In the genomic region with DNA sequence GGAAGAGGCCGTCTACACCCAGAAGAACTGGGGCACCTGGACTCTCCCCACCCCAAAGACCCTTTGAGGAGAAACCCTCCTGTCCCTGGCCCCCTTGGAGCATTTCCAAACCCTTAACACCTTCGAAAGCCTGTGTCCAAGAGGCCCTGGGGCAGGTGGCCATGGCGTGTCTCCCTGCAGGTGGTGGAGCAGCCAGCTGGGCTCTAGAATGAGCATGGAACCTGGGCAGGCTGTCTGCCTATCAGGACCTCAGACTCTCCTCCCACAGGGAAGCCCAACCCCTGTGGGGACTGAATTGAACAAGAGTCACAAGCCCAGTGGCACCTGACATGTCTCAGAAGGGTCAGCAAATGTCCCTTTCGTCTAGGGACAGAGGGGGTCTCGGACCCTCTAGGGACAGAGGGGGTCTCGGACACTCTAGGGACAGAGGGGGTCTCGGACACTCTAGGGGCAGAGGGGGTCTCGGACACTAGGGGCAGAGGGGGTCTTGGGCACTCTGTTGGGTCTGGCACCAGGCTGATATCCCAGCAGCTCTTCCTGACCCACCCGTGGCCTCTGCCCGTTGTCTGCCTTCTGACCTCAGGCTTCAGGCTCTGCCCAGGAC, we compare ENCODE assay signal across 1 cellular context.
TF ChIP-seq lines count a peak whose summit lies in the region.

No MANE protein-coding gene starts in this region.

TF ChIP-seq in HepG2, 621 proteins besides CTCF, POLR2A, EP300 and RAD21 (continues in another document):
- TF ChIP-seq, protein P1, sequence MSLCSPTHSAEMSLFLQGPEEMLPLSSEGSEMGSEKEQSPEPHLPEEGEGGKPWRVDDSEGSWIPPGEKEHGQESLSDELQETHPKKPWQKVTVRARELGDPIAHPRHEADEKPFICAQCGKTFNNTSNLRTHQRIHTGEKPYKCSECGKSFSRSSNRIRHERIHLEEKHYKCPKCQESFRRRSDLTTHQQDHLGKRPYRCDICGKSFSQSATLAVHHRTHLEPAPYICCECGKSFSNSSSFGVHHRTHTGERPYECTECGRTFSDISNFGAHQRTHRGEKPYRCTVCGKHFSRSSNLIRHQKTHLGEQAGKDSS (CRISPR knock-in tag; IDR thresholded peaks at IDR 0.05; ENCODE audit: borderline replicate concordance, low read depth), result peak; percentile 85; the same call in 1 of the 2 replicates
- TF ChIP-seq ZFP41 (CRISPR knock-in tag; IDR thresholded peaks at IDR 0.05; ENCODE audit: borderline replicate concordance) (peak; percentile 13; the same call in 1 of the 2 replicates), ZNF570 (CRISPR knock-in tag; IDR thresholded peaks at IDR 0.05; ENCODE audit: borderline replicate concordance) (0 out of 2 replicates have a peak, but pooled peaks have one; percentile 38), TAF1 (CRISPR knock-in tag; IDR thresholded peaks at IDR 0.05) (0 out of 2 replicates have a peak, but pooled peaks have one; percentile 16), POGZ (CRISPR knock-in tag; IDR thresholded peaks at IDR 0.05) (0 out of 2 replicates have a peak, but pooled peaks have one; percentile 25), ZNF343 (CRISPR knock-in tag; IDR thresholded peaks at IDR 0.05) (0 out of 2 replicates have a peak, but pooled peaks have one; percentile 15), GTF3A (CRISPR knock-in tag; conservative IDR thresholded peaks at IDR 0.05) (0 out of 2 replicates have a peak, but pooled peaks have one; percentile 19), AGO2 (optimal IDR thresholded peaks at IDR 0.05; ENCODE audit: low read depth, low read length) (peak; percentile 12), ZNF788 (CRISPR knock-in tag; IDR thresholded peaks at IDR 0.05; ENCODE audit: borderline replicate concordance) (0 out of 2 replicates have a peak, but pooled peaks have one; percentile 30), ARNTL (CRISPR knock-in tag; IDR thresholded peaks at IDR 0.05) (0 out of 2 replicates have a peak, but pooled peaks have one; percentile 29), PAWR (CRISPR knock-in tag; IDR thresholded peaks at IDR 0.05; ENCODE audit: borderline replicate concordance) (0 out of 2 replicates have a peak, but pooled peaks have one; percentile 72), PITX1 (CRISPR knock-in tag; IDR thresholded peaks at IDR 0.05) (0 out of 2 replicates have a peak, but pooled peaks have one; percentile 3), SRY (CRISPR knock-in tag; IDR thresholded peaks at IDR 0.05) (0 out of 2 replicates have a peak, but pooled peaks have one; percentile 24), ZNF333 (CRISPR knock-in tag; IDR thresholded peaks at IDR 0.05; ENCODE audit: borderline replicate concordance) (peak; percentile 45; the same call in 1 of the 2 replicates), MTA3 (CRISPR knock-in tag; IDR thresholded peaks at IDR 0.05) (no peak), ZNF567 (CRISPR knock-in tag; IDR thresholded peaks at IDR 0.05; ENCODE audit: borderline replicate concordance) (no peak), ESRRA (CRISPR knock-in tag; IDR thresholded peaks at IDR 0.05; ENCODE audit: low read depth) (0 out of 2 replicates have a peak, but pooled peaks have one; percentile 12), ZNF230 (CRISPR knock-in tag; IDR thresholded peaks at IDR 0.05) (peak; percentile 89; the same call in 1 of the 2 replicates), ATF7 (IDR thresholded peaks at IDR 0.05) (no peak), ATF7 (CRISPR knock-in tag; IDR thresholded peaks at IDR 0.05) (no peak), ZSCAN22 (CRISPR knock-in tag; IDR thresholded peaks at IDR 0.05) (no peak), PAX8 (CRISPR knock-in tag; IDR thresholded peaks at IDR 0.05; ENCODE audit: borderline replicate concordance) (peak; percentile 74; the same call in 1 of the 2 replicates), ZNF382 (CRISPR knock-in tag; IDR thresholded peaks at IDR 0.05; ENCODE audit: borderline replicate concordance) (no peak), ZNF543 (CRISPR knock-in tag; IDR thresholded peaks at IDR 0.05) (peak; percentile 41; the same call in 1 of the 2 replicates), ZNF619 (CRISPR knock-in tag; IDR thresholded peaks at IDR 0.05) (no peak), ZNF761 (CRISPR knock-in tag; conservative IDR thresholded peaks at IDR 0.05) (0 out of 2 replicates have a peak, but pooled peaks have one; percentile 57), PHF5A (CRISPR knock-in tag; IDR thresholded peaks at IDR 0.05; ENCODE audit: low read depth, unreplicated experiment) (no peak), ZNF891 (CRISPR knock-in tag; IDR thresholded peaks at IDR 0.05) (peak; percentile 19; the same call in 1 of the 2 replicates), ZNF225 (CRISPR knock-in tag; IDR thresholded peaks at IDR 0.05) (no peak), ATAD3A (CRISPR knock-in tag; IDR thresholded peaks at IDR 0.05) (0 out of 2 replicates have a peak, but pooled peaks have one; percentile 11), REPIN1 (CRISPR knock-in tag; IDR thresholded peaks at IDR 0.05; ENCODE audit: borderline replicate concordance, low read depth) (0 out of 2 replicates have a peak, but pooled peaks have one; percentile 53)
- TF ChIP-seq, protein P2, sequence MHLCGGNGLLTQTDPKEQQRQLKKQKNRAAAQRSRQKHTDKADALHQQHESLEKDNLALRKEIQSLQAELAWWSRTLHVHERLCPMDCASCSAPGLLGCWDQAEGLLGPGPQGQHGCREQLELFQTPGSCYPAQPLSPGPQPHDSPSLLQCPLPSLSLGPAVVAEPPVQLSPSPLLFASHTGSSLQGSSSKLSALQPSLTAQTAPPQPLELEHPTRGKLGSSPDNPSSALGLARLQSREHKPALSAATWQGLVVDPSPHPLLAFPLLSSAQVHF (CRISPR knock-in tag; IDR thresholded peaks at IDR 0.05), result no peak
- TF ChIP-seq, protein P3, sequence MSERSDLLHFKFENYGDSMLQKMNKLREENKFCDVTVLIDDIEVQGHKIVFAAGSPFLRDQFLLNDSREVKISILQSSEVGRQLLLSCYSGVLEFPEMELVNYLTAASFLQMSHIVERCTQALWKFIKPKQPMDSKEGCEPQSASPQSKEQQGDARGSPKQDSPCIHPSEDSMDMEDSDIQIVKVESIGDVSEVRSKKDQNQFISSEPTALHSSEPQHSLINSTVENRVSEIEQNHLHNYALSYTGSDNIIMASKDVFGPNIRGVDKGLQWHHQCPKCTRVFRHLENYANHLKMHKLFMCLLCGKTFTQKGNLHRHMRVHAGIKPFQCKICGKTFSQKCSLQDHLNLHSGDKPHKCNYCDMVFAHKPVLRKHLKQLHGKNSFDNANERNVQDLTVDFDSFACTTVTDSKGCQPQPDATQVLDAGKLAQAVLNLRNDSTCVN (CRISPR knock-in tag; IDR thresholded peaks at IDR 0.05; ENCODE audit: borderline replicate concordance), result peak; percentile 74; the same call in 1 of the 2 replicates
- TF ChIP-seq, protein P4, sequence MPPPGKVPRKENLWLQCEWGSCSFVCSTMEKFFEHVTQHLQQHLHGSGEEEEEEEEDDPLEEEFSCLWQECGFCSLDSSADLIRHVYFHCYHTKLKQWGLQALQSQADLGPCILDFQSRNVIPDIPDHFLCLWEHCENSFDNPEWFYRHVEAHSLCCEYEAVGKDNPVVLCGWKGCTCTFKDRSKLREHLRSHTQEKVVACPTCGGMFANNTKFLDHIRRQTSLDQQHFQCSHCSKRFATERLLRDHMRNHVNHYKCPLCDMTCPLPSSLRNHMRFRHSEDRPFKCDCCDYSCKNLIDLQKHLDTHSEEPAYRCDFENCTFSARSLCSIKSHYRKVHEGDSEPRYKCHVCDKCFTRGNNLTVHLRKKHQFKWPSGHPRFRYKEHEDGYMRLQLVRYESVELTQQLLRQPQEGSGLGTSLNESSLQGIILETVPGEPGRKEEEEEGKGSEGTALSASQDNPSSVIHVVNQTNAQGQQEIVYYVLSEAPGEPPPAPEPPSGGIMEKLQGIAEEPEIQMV (CRISPR knock-in tag; IDR thresholded peaks at IDR 0.05; ENCODE audit: low read depth), result 0 out of 2 replicates have a peak, but pooled peaks have one; percentile 39
- TF ChIP-seq, protein P5, sequence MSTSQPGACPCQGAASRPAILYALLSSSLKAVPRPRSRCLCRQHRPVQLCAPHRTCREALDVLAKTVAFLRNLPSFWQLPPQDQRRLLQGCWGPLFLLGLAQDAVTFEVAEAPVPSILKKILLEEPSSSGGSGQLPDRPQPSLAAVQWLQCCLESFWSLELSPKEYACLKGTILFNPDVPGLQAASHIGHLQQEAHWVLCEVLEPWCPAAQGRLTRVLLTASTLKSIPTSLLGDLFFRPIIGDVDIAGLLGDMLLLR (CRISPR knock-in tag; IDR thresholded peaks at IDR 0.05), result 0 out of 2 replicates have a peak, but pooled peaks have one; percentile 30
- TF ChIP-seq, protein P6, sequence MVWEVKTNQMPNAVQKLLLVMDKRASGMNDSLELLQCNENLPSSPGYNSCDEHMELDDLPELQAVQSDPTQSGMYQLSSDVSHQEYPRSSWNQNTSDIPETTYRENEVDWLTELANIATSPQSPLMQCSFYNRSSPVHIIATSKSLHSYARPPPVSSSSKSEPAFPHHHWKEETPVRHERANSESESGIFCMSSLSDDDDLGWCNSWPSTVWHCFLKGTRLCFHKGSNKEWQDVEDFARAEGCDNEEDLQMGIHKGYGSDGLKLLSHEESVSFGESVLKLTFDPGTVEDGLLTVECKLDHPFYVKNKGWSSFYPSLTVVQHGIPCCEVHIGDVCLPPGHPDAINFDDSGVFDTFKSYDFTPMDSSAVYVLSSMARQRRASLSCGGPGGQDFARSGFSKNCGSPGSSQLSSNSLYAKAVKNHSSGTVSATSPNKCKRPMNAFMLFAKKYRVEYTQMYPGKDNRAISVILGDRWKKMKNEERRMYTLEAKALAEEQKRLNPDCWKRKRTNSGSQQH (CRISPR knock-in tag; IDR thresholded peaks at IDR 0.05; ENCODE audit: low read depth), result no peak
- TF ChIP-seq, protein P7, sequence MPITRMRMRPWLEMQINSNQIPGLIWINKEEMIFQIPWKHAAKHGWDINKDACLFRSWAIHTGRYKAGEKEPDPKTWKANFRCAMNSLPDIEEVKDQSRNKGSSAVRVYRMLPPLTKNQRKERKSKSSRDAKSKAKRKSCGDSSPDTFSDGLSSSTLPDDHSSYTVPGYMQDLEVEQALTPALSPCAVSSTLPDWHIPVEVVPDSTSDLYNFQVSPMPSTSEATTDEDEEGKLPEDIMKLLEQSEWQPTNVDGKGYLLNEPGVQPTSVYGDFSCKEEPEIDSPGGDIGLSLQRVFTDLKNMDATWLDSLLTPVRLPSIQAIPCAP (CRISPR knock-in tag; IDR thresholded peaks at IDR 0.05; ENCODE audit: low read depth), result 0 out of 2 replicates have a peak, but pooled peaks have one; percentile 61
- TF ChIP-seq, protein P8, sequence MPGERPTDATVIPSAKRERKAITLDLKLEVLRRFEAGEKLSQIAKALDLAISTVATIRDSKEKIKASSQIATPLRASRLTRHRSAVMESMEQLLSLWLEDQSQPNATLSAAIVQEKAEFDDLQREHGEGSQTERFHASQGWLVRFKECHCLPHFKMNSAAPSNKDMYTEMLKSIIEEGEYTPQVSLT (CRISPR knock-in tag; IDR thresholded peaks at IDR 0.05; ENCODE audit: borderline replicate concordance, low read depth), result no peak
- TF ChIP-seq, protein P9, sequence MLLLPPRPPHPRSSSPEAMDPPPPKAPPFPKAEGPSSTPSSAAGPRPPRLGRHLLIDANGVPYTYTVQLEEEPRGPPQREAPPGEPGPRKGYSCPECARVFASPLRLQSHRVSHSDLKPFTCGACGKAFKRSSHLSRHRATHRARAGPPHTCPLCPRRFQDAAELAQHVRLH (CRISPR knock-in tag; IDR thresholded peaks at IDR 0.05; ENCODE audit: borderline replicate concordance, low read depth), result 0 out of 2 replicates have a peak, but pooled peaks have one; percentile 39
- TF ChIP-seq, protein P10, sequence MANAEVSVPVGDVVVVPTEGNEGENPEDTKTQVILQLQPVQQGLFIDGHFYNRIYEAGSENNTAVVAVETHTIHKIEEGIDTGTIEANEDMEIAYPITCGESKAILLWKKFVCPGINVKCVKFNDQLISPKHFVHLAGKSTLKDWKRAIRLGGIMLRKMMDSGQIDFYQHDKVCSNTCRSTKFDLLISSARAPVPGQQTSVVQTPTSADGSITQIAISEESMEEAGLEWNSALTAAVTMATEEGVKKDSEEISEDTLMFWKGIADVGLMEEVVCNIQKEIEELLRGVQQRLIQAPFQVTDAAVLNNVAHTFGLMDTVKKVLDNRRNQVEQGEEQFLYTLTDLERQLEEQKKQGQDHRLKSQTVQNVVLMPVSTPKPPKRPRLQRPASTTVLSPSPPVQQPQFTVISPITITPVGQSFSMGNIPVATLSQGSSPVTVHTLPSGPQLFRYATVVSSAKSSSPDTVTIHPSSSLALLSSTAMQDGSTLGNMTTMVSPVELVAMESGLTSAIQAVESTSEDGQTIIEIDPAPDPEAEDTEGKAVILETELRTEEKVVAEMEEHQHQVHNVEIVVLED (CRISPR knock-in tag; IDR thresholded peaks at IDR 0.05; ENCODE audit: borderline replicate concordance), result no peak
- TF ChIP-seq, protein P11, sequence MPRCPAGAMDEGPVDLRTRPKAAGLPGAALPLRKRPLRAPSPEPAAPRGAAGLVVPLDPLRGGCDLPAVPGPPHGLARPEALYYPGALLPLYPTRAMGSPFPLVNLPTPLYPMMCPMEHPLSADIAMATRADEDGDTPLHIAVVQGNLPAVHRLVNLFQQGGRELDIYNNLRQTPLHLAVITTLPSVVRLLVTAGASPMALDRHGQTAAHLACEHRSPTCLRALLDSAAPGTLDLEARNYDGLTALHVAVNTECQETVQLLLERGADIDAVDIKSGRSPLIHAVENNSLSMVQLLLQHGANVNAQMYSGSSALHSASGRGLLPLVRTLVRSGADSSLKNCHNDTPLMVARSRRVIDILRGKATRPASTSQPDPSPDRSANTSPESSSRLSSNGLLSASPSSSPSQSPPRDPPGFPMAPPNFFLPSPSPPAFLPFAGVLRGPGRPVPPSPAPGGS (CRISPR knock-in tag; IDR thresholded peaks at IDR 0.05), result peak; percentile 39; the same call in 1 of the 2 replicates
- TF ChIP-seq, protein P12, sequence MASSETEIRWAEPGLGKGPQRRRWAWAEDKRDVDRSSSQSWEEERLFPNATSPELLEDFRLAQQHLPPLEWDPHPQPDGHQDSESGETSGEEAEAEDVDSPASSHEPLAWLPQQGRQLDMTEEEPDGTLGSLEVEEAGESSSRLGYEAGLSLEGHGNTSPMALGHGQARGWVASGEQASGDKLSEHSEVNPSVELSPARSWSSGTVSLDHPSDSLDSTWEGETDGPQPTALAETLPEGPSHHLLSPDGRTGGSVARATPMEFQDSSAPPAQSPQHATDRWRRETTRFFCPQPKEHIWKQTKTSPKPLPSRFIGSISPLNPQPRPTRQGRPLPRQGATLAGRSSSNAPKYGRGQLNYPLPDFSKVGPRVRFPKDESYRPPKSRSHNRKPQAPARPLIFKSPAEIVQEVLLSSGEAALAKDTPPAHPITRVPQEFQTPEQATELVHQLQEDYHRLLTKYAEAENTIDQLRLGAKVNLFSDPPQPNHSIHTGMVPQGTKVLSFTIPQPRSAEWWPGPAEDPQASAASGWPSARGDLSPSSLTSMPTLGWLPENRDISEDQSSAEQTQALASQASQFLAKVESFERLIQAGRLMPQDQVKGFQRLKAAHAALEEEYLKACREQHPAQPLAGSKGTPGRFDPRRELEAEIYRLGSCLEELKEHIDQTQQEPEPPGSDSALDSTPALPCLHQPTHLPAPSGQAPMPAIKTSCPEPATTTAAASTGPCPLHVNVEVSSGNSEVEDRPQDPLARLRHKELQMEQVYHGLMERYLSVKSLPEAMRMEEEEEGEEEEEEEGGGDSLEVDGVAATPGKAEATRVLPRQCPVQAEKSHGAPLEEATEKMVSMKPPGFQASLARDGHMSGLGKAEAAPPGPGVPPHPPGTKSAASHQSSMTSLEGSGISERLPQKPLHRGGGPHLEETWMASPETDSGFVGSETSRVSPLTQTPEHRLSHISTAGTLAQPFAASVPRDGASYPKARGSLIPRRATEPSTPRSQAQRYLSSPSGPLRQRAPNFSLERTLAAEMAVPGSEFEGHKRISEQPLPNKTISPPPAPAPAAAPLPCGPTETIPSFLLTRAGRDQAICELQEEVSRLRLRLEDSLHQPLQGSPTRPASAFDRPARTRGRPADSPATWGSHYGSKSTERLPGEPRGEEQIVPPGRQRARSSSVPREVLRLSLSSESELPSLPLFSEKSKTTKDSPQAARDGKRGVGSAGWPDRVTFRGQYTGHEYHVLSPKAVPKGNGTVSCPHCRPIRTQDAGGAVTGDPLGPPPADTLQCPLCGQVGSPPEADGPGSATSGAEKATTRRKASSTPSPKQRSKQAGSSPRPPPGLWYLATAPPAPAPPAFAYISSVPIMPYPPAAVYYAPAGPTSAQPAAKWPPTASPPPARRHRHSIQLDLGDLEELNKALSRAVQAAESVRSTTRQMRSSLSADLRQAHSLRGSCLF (CRISPR knock-in tag; IDR thresholded peaks at IDR 0.05; ENCODE audit: borderline replicate concordance), result no peak
